ENCODE assay signal across 2 cellular contexts in genomic region chr15:65870889-65871533, GRCh38.
TF ChIP-seq lines count a peak whose summit lies in the region.

No MANE protein-coding gene starts in this region.

TF ChIP-seq in A549, 52 proteins besides CTCF, POLR2A, EP300 and RAD21 (continued from another document):
- TF ChIP-seq HES2 (IDR thresholded peaks at IDR 0.05) (no peak), BCL3 (IDR thresholded peaks at IDR 0.05) (no peak), REST (IDR thresholded peaks at IDR 0.05) (no peak), ZNF302 (CRISPR knock-in tag; IDR thresholded peaks at IDR 0.05) (no peak), E2F6 (IDR thresholded peaks at IDR 0.05; ENCODE audit: borderline replicate concordance, low read depth) (no peak)

TF ChIP-seq in HepG2, 621 proteins besides CTCF, POLR2A, EP300 and RAD21 (continued from another document):
- no peak for TF ChIP-seq NR0B2 (CRISPR knock-in tag; IDR thresholded peaks at IDR 0.05)
- 0 out of 4 replicates have a peak, but pooled peaks of 1 of the 2 experiments have one; percentile 13 for TF ChIP-seq NR2F1 (CRISPR knock-in tag; IDR thresholded peaks at IDR 0.05)
- no peak for TF ChIP-seq LBX2 (CRISPR knock-in tag; IDR thresholded peaks at IDR 0.05; ENCODE audit: borderline replicate concordance)
- no peak for TF ChIP-seq DZIP1 (CRISPR knock-in tag; IDR thresholded peaks at IDR 0.05)
- TF ChIP-seq DRAP1 (CRISPR knock-in tag; IDR thresholded peaks at IDR 0.05), result peak; percentile 77
- peak; percentile 5; the same call in 1 of the 2 replicates for TF ChIP-seq PRDM10 (CRISPR knock-in tag; IDR thresholded peaks at IDR 0.05; ENCODE audit: low read depth)
- no peak for TF ChIP-seq FIP1L1 (IDR thresholded peaks at IDR 0.05; ENCODE audit: borderline replicate concordance, insufficient read depth, low read depth, low read length)
- TF ChIP-seq ELF4 (CRISPR knock-in tag; IDR thresholded peaks at IDR 0.05; ENCODE audit: borderline replicate concordance), result 0 out of 2 replicates have a peak, but pooled peaks have one; percentile 21
